In the genomic region with DNA sequence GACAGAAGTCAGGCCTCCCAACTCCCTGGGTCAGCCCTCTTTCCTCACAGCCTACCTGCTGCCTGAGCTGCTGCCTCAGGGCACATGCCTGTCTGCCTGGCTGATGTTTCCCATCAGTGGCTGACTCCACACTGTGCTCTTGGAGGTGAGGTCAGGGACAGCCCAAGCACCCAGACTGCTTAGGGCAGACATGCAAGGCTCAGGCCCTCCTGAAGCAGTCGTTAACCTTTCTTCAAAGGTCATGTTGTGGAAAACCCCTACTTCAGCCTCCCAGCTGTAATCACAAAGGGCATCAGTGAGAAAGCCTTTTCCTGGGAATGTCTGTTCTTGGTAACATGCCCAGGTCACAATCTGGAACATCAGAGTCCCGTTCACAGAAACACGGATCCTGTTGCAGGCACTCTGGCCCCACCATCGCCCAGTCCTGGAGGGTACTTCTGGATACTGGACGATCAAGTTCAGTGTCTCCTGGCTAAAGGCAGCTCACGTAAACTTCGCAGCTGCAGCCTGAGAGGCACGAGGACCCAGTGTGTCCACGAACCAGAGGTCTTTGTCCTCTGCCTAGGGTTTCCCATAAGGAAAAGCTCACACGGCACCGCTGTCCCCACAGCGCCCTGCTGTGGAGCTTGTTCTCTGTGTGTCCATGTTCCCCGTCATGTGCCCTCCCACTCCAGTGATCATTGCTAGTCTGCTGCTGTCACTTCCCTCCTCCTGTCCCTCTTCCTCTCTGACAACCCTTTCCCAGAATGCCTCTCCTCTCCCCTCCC, we compare ENCODE assay signal across 11 cellular contexts. TPM values are rescaled to one million over a fixed set of nuclear protein-coding genes. Genes with fewer than 3 reads are reported as not detected.
DNase-seq lines count a peak whose midpoint lies in the region; ATAC-seq, FAIRE-seq and TF ChIP-seq lines count a peak whose summit lies in the region.
"Had no signal": no experiment of that assay in that cellular context is flagged by ENCODE, and none has a peak within 500 bp of the region (broad histone marks: within the 10 kb centered on the region; RNA-seq: fewer than 3 reads in every experiment).

No MANE protein-coding gene starts in this region.

- H3K18ac ChIP-seq in H1 (ENCODE audit: extremely low read depth, low read length) = no peak overlapping the region

- no peaks in the 10 kb centered on the region for H4K20me1 ChIP-seq in H1 (replicated peaks in 1 of 2; ENCODE audit: control insufficient read depth in 1 of 2, insufficient read depth in 2 of 2, low read length in 2 of 2)

- CTCF ChIA-PET in AG04449 (lab: Yijun Ruan, JAX) (interaction anchor here (1.2 to 1.8 kb wide), 2 partner anchors 21 to 24 kb away, joined by 3 to 10 read pairs; no protein-coding TSS in a partner anchor), H1 (lab: Charles Lee; ENCODE audit: partially characterized antibody) (interaction anchor here (0.7 to 3.2 kb wide), 6 partner anchors 11 to 125 kb away, joined by 3 to 13 read pairs (median 3); no protein-coding TSS in a partner anchor)

- TF ChIP-seq POLR2A in H1 (IDR thresholded peaks at IDR 0.05; ENCODE audit: control extremely low read depth in 1 of 2, low read depth in 2 of 2, low read length in 2 of 2) (no peak), uterus (IDR thresholded peaks at IDR 0.05) (no peak)

- no peak overlapping the region for H2AFZ ChIP-seq in H1 (ENCODE audit: low read length)

- no peak overlapping the region for H3K4me3 ChIP-seq in AG04449 (ENCODE audit: low read depth, low read length)
- no peak overlapping the region for H3K4me3 ChIP-seq in H1 (ENCODE audit: extremely low read depth in 1 of 4, insufficient read depth in 2 of 4, low read depth in 3 of 4, low read length in 4 of 4)
- H3K4me3 ChIP-seq in mesodermal cell (ENCODE audit: extremely low read depth, insufficient read depth, low read length, poor library complexity, severe bottlenecking) = no peak overlapping the region
- no peak overlapping the region for H3K4me3 ChIP-seq in ascending aorta
- H3K4me3 ChIP-seq in uterus = no peak overlapping the region

- H3K27me3 ChIP-seq in H1 (replicated peaks in 1 of 4; ENCODE audit: control insufficient read depth in 3 of 4, extremely low read depth in 1 of 4, insufficient read depth in 3 of 4, low read length in 3 of 4) = no peaks in the 10 kb centered on the region; a peak in 1 of 7 replicates
- no peaks in the 10 kb centered on the region for H3K27me3 ChIP-seq in ascending aorta
- H3K27me3 ChIP-seq in uterus = no peaks in the 10 kb centered on the region

- WGBS in H1 (ENCODE audit: extremely low coverage in 1 of 2, insufficient coverage in 1 of 2, insufficient read length in 1 of 2, insufficient replicate concordance in 2 of 2, low coverage in 1 of 2, low lambda C conversion rate in 2 of 2, missing lambda C conversion rate in 1 of 2), 2 experiments = 90% methylated on average over 13 of the region's 13 CpGs; no CpG with 5 or more reads in 1 of the 2 experiments
- 74 to 79% methylated on average over 13 of the region's 13 CpGs for WGBS in mesodermal cell (ENCODE audit: insufficient coverage in 2 of 2), 2 experiments

- H2BK5ac ChIP-seq in H1 (ENCODE audit: low read depth, low read length) = no peak overlapping the region

- H3K14ac ChIP-seq in H1 (ENCODE audit: insufficient read length) = no peak overlapping the region

- H3K36me3 ChIP-seq in H1 (ENCODE audit: control insufficient read depth in 2 of 4, insufficient read depth in 4 of 4, low read length in 3 of 4) (no peaks in the 10 kb centered on the region; a peak in 1 of 8 replicates), mesodermal cell (ENCODE audit: control insufficient read depth, insufficient read depth, low read length) (no peaks in the 10 kb centered on the region), ascending aorta (no peaks in the 10 kb centered on the region), uterus (no peaks in the 10 kb centered on the region)

- TF ChIP-seq RAD21 in H1 (IDR thresholded peaks at IDR 0.05 in 1 of 2, conservative IDR thresholded peaks at IDR 0.05 in 1 of 2; ENCODE audit: low read depth in 2 of 2, low read length in 2 of 2) = 0 out of 4 replicates have a peak, but pooled peaks have one; percentile 8 to 10

- no peak overlapping the region; the same call in 1 of the 2 replicates for H4K8ac ChIP-seq in H1 (ENCODE audit: extremely low read depth, insufficient read depth, low read length)

- H2BK15ac ChIP-seq in H1 (ENCODE audit: low read length) = no peak overlapping the region

- H2BK12ac ChIP-seq in H1 (ENCODE audit: low read depth, low read length) = no peak overlapping the region

- ATAC-seq in activated CD4-positive, CD25-positive, alpha-beta regulatory T cell treated with anti-CD3 and anti-CD28 coated beads, Interleukin-2, amount 50 U/mL, for 24 hours = no peak
- ATAC-seq: activated T-helper 17 cell treated with anti-CD3 and anti-CD28 coated beads, Interleukin-2, amount 50 U/mL, for 72 hours had no signal

- H3K23ac ChIP-seq in H1 (ENCODE audit: insufficient read length) = no peak overlapping the region

- H2BK20ac ChIP-seq in H1 (ENCODE audit: low read length) = no peak overlapping the region

- POLR2A ChIA-PET in AG04449 (lab: Yijun Ruan, JAX) = no interaction called here
- POLR2A ChIA-PET in H1 (lab: Charles Lee; ENCODE audit: partially characterized antibody) = interaction anchor here (0.5 to 1.2 kb wide), 4 partner anchors 35 to 717 kb away, joined by 3 to 4 read pairs (median 3); no protein-coding TSS in a partner anchor

- no peak overlapping the region for H2BK120ac ChIP-seq in H1 (replicated peaks; ENCODE audit: low read depth, low read length)

- H3K4ac ChIP-seq in H1 (replicated peaks; ENCODE audit: insufficient read length, low read depth, low read length) = no peak overlapping the region

- H3K4me1 ChIP-seq in H1 (replicated peaks in 1 of 4; ENCODE audit: control insufficient read depth in 3 of 4, insufficient read depth in 4 of 4, low read length in 3 of 4) (peaks cover 2 to 9% (median 5%) of the 10 kb centered on the region in 4 experiments; a peak in 5 of 7 replicates), mesodermal cell (ENCODE audit: control insufficient read depth, insufficient read depth, low read length, poor library complexity, severe bottlenecking) (peaks cover 16% of the 10 kb centered on the region), ascending aorta (no peaks in the 10 kb centered on the region), uterus (no peaks in the 10 kb centered on the region)

- no peak overlapping the region for H3K9ac ChIP-seq in H1 (replicated peaks in 1 of 4; ENCODE audit: extremely low read depth in 1 of 4, low read depth in 3 of 4, low read length in 3 of 4)

- no peak overlapping the region for H3K27ac ChIP-seq in H1 (ENCODE audit: low read depth, low read length)
- H3K27ac ChIP-seq in mesodermal cell (ENCODE audit: low read depth, low read length, severe bottlenecking) = peak overlapping the region; percentile 42
- H3K27ac ChIP-seq in ascending aorta = no peak overlapping the region
- no peak overlapping the region for H3K27ac ChIP-seq in uterus

- H3K4me2 ChIP-seq in H1 (ENCODE audit: insufficient read depth in 1 of 2, low read depth in 2 of 2, low read length in 2 of 2) = no peak overlapping the region

- no peak overlapping the region for H4K91ac ChIP-seq in H1 (replicated peaks; ENCODE audit: insufficient read length, low read length)

- H3K56ac ChIP-seq in H1 (replicated peaks; ENCODE audit: insufficient read length, low read depth, low read length) = no peak overlapping the region

- no peaks in the 10 kb centered on the region for H3K79me2 ChIP-seq in H1 (ENCODE audit: control insufficient read depth in 1 of 2, insufficient read depth in 2 of 2, low read length in 2 of 2)

- TF ChIP-seq CTCF in AG04449 (IDR thresholded peaks at IDR 0.05; ENCODE audit: insufficient read depth, low read length, missing control alignments) (no peak), H1 (IDR thresholded peaks at IDR 0.05; ENCODE audit: control extremely low read depth in 1 of 3, insufficient read depth in 1 of 3, low read depth in 1 of 3, low read length in 3 of 3) (no peak), ascending aorta (IDR thresholded peaks at IDR 0.05) (no peak), uterus (IDR thresholded peaks at IDR 0.05) (no peak)

- H3K9me3 ChIP-seq in H1 (ENCODE audit: insufficient read depth in 2 of 2, low read depth in 1 of 2, low read length in 1 of 2) (no peaks in the 10 kb centered on the region), mesodermal cell (ENCODE audit: control insufficient read depth, low read length) (no peaks in the 10 kb centered on the region), ascending aorta (no peaks in the 10 kb centered on the region), uterus (no peaks in the 10 kb centered on the region)

- no peak overlapping the region for H2AK5ac ChIP-seq in H1 (ENCODE audit: low read depth, low read length)

- H4K5ac ChIP-seq in H1 (ENCODE audit: insufficient read length, low read depth, low read length) = no peak overlapping the region

- intact Hi-C loops in ascending aorta (cut with DNase I) = no loop called here
- intact Hi-C loops in uterus (cut with DNase I; ENCODE audit: low total_unique reads) = no loop called here

- H3K23me2 ChIP-seq in H1 (ENCODE audit: low read depth, low read length) = no peaks in the 10 kb centered on the region

- DNase-seq in AG04449 (ENCODE audit: low read depth, low spot score) (peak; percentile 14), NCI-H2029 treated with DMSO at 0.1 percent for 48 hours (lab: John Stamatoyannopoulos, UW) (peak; percentile 32), H1 (ENCODE audit: low read depth in 1 of 2, low spot score in 2 of 2) (peak in 1 of 2 experiments; percentile 38), ascending aorta (ENCODE audit: low spot score in 2 of 2) (no peak), uterus (no peak), NOMO-1 treated with dmso at 0.1 percent for 144 hours (lab: John Stamatoyannopoulos, UW; ENCODE audit: unreplicated experiment) (no peak)
- DNase-seq: AML-193 had no signal

- TF ChIP-seq EP300 in H1 (IDR thresholded peaks at IDR 0.05; ENCODE audit: borderline replicate concordance in 1 of 2, low read depth in 2 of 2, low read length in 2 of 2) = no peak

- peaks cover 4% of the 10 kb centered on the region; the same call in 1 of the 2 replicates for H3K79me1 ChIP-seq in H1 (ENCODE audit: low read depth, low read length)

- FAIRE-seq in H1 (lab: Jason Lieb, UNC) = no peak

RNA-seq across cellular contexts. Expression of a gene that starts 54.9 kb away (rescaled TPM):
- total RNA-seq in H1 (2021; fragmentation: NEBNext Ultra II Directional; extraction: Animal tissue kit (Norgen Biotek cat#: 25700)) = 30.2 and 34.4 TPM in 2 replicates
- 6.7 and 10.8 TPM in 2 replicates for polyA plus RNA-seq in H1 (2011; rRNA removed)
- 5.7 TPM for polyA plus RNA-seq in H1 (2011; cell fraction: cytosol; rRNA removed)
- 14.2 TPM for polyA plus RNA-seq in H1 (2011; cell fraction: nucleus; rRNA removed)
- polyA plus RNA-seq in H1 (2012, experiment 1 of 2) = 18.7 to 24.3 TPM (median 22.5 TPM) in 4 replicates
- 18.5 TPM for polyA plus RNA-seq in H1 (2012, experiment 2 of 2)
- polyA plus RNA-seq in H1 (2013, experiment 1 of 2) = 11.1 TPM
- polyA plus RNA-seq in H1 (2013, experiment 2 of 2) = 10.6 TPM
- 11.8 and 13.1 TPM in 2 replicates for polyA minus RNA-seq in H1 (2011; rRNA and poly(A)+ RNA removed)
- 15.0 TPM for polyA minus RNA-seq in H1 (2011; cell fraction: cytosol; rRNA and poly(A)+ RNA removed)
- polyA minus RNA-seq in H1 (2011; cell fraction: nucleus; rRNA and poly(A)+ RNA removed) = 14.7 TPM
- polyA plus RNA-seq in mesodermal cell (2013, experiment 1 of 2) = 3.1 TPM
- 1.6 TPM for polyA plus RNA-seq in mesodermal cell (2013, experiment 2 of 2)
- 0.53 TPM for total RNA-seq in ascending aorta
- total RNA-seq in uterus = 1 to 10 TPM in 2 of 4 donors, under 1 TPM in 1, not detected in 1; 0.26 to 7.2 (median 1.6) TPM
- total RNA-seq: glomerular endothelial cell had no signal

Comparison
In these comparisons a context has a peak if more than half of its experiments do, and no peak if none do; other contexts are left out.
1. DNase-seq: peak in AG04449 (single experiment) and NCI-H2029 treated with DMSO at 0.1 percent for 48 hours (single experiment); none in ascending aorta (0 of 2), uterus (0 of 2) and NOMO-1 treated with dmso at 0.1 percent for 144 hours (single experiment).